ENCODE assay signal across 29 cellular contexts in the genomic region with DNA sequence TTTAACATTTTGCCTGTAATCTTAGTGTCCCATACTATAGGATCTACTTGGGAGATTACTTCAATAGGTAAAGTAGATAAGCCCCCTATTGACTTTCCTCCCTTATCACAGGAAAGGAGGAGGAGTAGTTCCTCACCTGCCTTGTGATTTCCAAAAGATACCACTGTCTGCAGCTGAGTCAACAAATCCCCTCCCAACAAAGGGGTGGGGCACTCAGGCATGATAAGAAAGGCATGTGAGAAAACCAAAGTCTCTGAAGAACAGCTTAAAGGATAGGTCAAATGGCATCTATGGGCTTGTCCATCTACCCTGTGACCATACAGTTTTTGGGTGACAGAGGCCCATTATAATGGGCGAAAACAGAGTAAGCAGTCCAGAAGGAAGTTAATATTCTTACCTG.
"Had no signal": no experiment of that assay in that cellular context is flagged by ENCODE, and none has a peak within 500 bp of the region (broad histone marks: within the 10 kb centered on the region; RNA-seq: fewer than 3 reads in every experiment).

No MANE protein-coding gene starts in this region.

- H3K9me3 ChIP-seq: adrenal gland, body of pancreas, tibial artery had no signal

- FAIRE-seq: islet of Langerhans, urothelium cell line had no signal

- DNase-seq: activated CD4-positive, alpha-beta T cell treated with anti-CD3 and anti-CD28 coated beads for 48 hours; activated CD4-positive, alpha-beta T cell treated with anti-CD3 and anti-CD28 coated beads, Interleukin-2, amount 50 U/mL, for 48 hours; activated CD8-positive, alpha-beta memory T cell treated with anti-CD3 and anti-CD28 coated beads for 24 hours; activated effector memory CD4-positive, alpha-beta T cell treated with Interleukin-2 at 50 U/mL for 16 hours; activated naive CD4-positive, alpha-beta T cell treated with anti-CD3 and anti-CD28 coated beads for 36 hours; activated naive CD8-positive, alpha-beta T cell treated with anti-CD3 and anti-CD28 coated beads for 36 hours; adrenal gland; aorta; body of pancreas; cortex of kidney; foreskin fibroblast; heart right ventricle; left ventricle myocardium superior; midbrain; naive thymus-derived CD8-positive, alpha-beta T cell; occipital lobe; psoas muscle; stimulated activated CD4-positive, alpha-beta T cell treated with anti-CD3 and anti-CD28 coated beads, Interleukin-15, amount 100 ng/mL, for 24 hours; stimulated activated CD4-positive, alpha-beta T cell treated with anti-CD3 and anti-CD28 coated beads, Interleukin-2, amount 100 ng/mL, for 24 hours; stimulated activated naive B cell treated with anti-CD40 and anti-IgM and Interleukin-4, amounts not matched to agents 10 μg/mL and 1 μg/mL and 100 μg/mL, for 72 hours; stomach; T1000; tibial artery; WERI-Rb-1 had no signal

- H3K27me3 ChIP-seq: adrenal gland, body of pancreas had no signal

- H3K4me3 ChIP-seq: adrenal gland, body of pancreas, heart right ventricle, psoas muscle, stomach, tibial artery had no signal

- H3K4me1 ChIP-seq: adrenal gland, body of pancreas, parathyroid adenoma, psoas muscle, stomach, tibial artery had no signal

- H3K36me3 ChIP-seq: adrenal gland, heart right ventricle, stomach, tibial artery, WERI-Rb-1 had no signal

- ATAC-seq: activated CD4-positive, CD25-positive, alpha-beta regulatory T cell treated with anti-CD3 and anti-CD28 coated beads, Interleukin-2, amount 50 U/mL, for 24 hours; body of pancreas; esophagus mucosa; heart right ventricle; left ventricle myocardium superior; naive thymus-derived CD8-positive, alpha-beta T cell; psoas muscle; stimulated activated naive B cell treated with anti-CD40 and anti-IgM and Interleukin-4, amounts not matched to agents 10 μg/mL and 1 μg/mL and 100 μg/mL, for 72 hours had no signal

- H3K27ac ChIP-seq: adrenal gland, body of pancreas, heart right ventricle, parathyroid adenoma, psoas muscle, stomach, tibial artery, WERI-Rb-1 had no signal
